Comparison of ENCODE assay signal across 1 cellular context in genomic region chr1:206052919-206053534, GRCh38.
TF ChIP-seq lines count a peak whose summit lies in the region.
"Not testable (repeated sequence)": the region's sequence is repeated elsewhere in the genome, so short reads cannot be mapped to it uniquely, and the experiment has no call there.

Gene RHEX (plus strand): TSS chr1:206053173. CDS start chr1:206097829, 44,656 bp downstream.

TF ChIP-seq in HepG2, 621 proteins besides CTCF, POLR2A, EP300 and RAD21 (continued from another document):
- TF ChIP-seq ARID4A (CRISPR knock-in tag; IDR thresholded peaks at IDR 0.05; ENCODE audit: borderline replicate concordance) (peak; percentile 74; the same call in 1 of the 2 replicates), CBX1 (IDR thresholded peaks at IDR 0.05; ENCODE audit: low read depth) (peak; percentile 50), FOXP4 (CRISPR knock-in tag; IDR thresholded peaks at IDR 0.05) (peak; percentile 35; the same call in 1 of the 2 replicates), TFE3 (CRISPR knock-in tag; IDR thresholded peaks at IDR 0.05) (0 out of 2 replicates have a peak, but pooled peaks have one; percentile 12), ZFP91 (CRISPR knock-in tag; IDR thresholded peaks at IDR 0.05; ENCODE audit: borderline replicate concordance) (peak; percentile 55; the same call in 1 of the 2 replicates), KMT2A (CRISPR knock-in tag; IDR thresholded peaks at IDR 0.05) (peak; percentile 96), ZNF280B (CRISPR knock-in tag; IDR thresholded peaks at IDR 0.05; ENCODE audit: borderline replicate concordance) (0 out of 2 replicates have a peak, but pooled peaks have one; percentile 62), MTERF4 (CRISPR knock-in tag; IDR thresholded peaks at IDR 0.05) (peak; percentile 82; the same call in 1 of the 2 replicates), AKNA (CRISPR knock-in tag; IDR thresholded peaks at IDR 0.05; ENCODE audit: borderline replicate concordance) (0 out of 2 replicates have a peak, but pooled peaks have one; percentile 81), MTA1 (CRISPR knock-in tag; IDR thresholded peaks at IDR 0.05; ENCODE audit: borderline replicate concordance) (peak; percentile 93), PITX1 (CRISPR knock-in tag; IDR thresholded peaks at IDR 0.05) (peak; percentile 67; the same call in 1 of the 2 replicates), ZNF441 (CRISPR knock-in tag; IDR thresholded peaks at IDR 0.05; ENCODE audit: borderline replicate concordance) (peak; percentile 54), SALL2 (CRISPR knock-in tag; IDR thresholded peaks at IDR 0.05) (0 out of 2 replicates have a peak, but pooled peaks have one; percentile 19), POLR2AphosphoS5 (IDR thresholded peaks at IDR 0.05; ENCODE audit: low read depth, low read length) (peak; percentile 35; the same call in 1 of the 2 replicates), ZNF883 (CRISPR knock-in tag; IDR thresholded peaks at IDR 0.05; ENCODE audit: not compliant biosample characterization) (peak; percentile 74), TFDP2 (CRISPR knock-in tag; IDR thresholded peaks at IDR 0.05) (0 out of 2 replicates have a peak, but pooled peaks have one; percentile 10), ATF7 (CRISPR knock-in tag; IDR thresholded peaks at IDR 0.05) (0 out of 2 replicates have a peak, but pooled peaks have one; percentile 55)
- not testable (repeated sequence) for TF ChIP-seq ATF7 (IDR thresholded peaks at IDR 0.05)
